Comparison of ENCODE assay signal across 23 cellular contexts in the genomic region with DNA sequence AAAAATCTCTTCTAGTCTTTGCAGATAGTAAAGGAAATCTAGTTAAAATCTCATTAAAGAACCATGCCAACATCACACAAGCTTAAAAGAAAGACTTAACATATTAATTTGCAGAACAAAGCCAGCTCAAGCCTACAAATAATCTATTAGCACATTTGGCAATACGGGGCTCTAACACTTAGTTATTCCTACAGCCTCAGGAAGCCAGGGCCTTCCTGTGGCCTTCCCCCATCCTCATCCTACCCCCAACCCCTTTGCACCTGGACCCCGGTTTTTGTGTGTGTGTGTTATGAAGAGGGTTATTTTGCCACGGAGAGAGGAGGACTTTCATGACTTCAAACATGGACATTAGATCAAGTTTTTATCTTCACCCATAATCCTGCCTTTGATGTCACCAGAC.
"Had no signal": no experiment of that assay in that cellular context is flagged by ENCODE, and none has a peak within 500 bp of the region (broad histone marks: within the 10 kb centered on the region; RNA-seq: fewer than 3 reads in every experiment).

No MANE protein-coding gene starts in this region.

- H3K9ac ChIP-seq: SK-N-SH had no signal

- H3K27ac Mint-ChIP-seq: T-cell had no signal

- H3K36me3 ChIP-seq: MG63 had no signal

- H3K9me3 Mint-ChIP-seq: T-cell had no signal

- H3K27me3 ChIP-seq: MG63 had no signal

- ATAC-seq: HepG2, T-cell had no signal

- H3K9me3 ChIP-seq: MG63, SK-N-SH had no signal

- H3K27ac ChIP-seq: HL-60 had no signal

- DNase-seq: IMR-90, Karpas-422, KG1, MG63, NCI-H1092, NCI-H1105 treated with DMSO at 0.1 percent for 48 hours, NCI-H1694 treated with DMSO at 0.1 percent for 48 hours, NCI-H2029, NCI-H2081 treated with DMSO at 0.1 percent for 48 hours, NCI-H2171, NCI-H226, NCI-H446, NCI-H510A, NCI-H524 treated with DMSO at 0.1 percent for 48 hours, NCI-H69, NCI-H774, RPMI8226, SHP77, SK-N-SH, SW 1271, T-cell had no signal

- H3K4me2 ChIP-seq: SK-N-SH had no signal

- H3K4me3 ChIP-seq: MG63 had no signal

- H3K36me3 Mint-ChIP-seq: T-cell had no signal

- H3K4me3 Mint-ChIP-seq: T-cell had no signal

- H3K4me1 Mint-ChIP-seq: T-cell had no signal
